In the genomic region with DNA sequence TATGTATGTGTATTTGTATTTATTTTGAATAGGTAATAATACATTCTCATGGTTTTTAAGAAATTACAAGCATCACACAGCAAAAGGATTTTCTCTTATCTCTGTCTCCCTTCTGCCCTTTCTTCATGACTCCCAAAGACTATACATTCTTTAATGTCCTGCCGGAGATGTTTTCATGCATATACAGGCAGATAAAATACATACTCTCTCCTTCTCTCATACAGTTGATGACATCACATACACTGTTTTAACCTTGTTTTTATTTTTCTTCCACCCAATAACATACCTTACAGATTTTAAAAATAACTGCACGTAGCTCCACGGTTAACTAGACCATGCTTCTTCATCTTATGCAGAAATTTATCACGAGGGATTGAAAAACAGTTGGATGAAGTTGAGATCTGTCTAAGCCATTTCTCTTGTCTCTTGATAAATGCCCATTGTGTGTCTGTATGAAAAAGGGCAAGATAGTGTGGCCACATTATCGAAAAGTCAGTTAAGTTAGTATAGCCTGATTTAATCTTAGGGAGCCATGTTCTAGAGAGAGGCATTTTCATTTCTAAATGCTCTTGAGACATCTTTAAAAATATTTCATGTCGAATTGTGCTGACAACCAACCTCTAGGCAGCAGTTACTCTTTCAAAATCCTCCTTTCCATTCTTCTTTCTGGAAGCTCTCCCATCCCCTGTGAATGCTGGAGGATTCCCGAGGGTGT, we compare ENCODE assay signal across 17 cellular contexts.
DNase-seq lines count a peak whose midpoint lies in the region; ATAC-seq, FAIRE-seq and TF ChIP-seq lines count a peak whose summit lies in the region.
"Had no signal": no experiment of that assay in that cellular context is flagged by ENCODE, and none has a peak within 500 bp of the region (broad histone marks: within the 10 kb centered on the region; RNA-seq: fewer than 3 reads in every experiment).

No MANE protein-coding gene starts in this region.

- H3K27me3 Mint-ChIP-seq in stimulated activated naive B cell treated with anti-CD40 and anti-IgM and Interleukin-4, amounts not matched to agents 10 μg/mL and 1 μg/mL and 100 μg/mL, for 72 hours = peaks cover 5 to 10% of the 10 kb centered on the region in 2 donors

- H3K9me3 ChIP-seq in HepG2 (ENCODE audit: low read length) (no peaks in the 10 kb centered on the region), right lobe of liver (no peaks in the 10 kb centered on the region), K562 (replicated peaks; ENCODE audit: control insufficient read depth, insufficient read depth, low read depth, low read length) (no peaks in the 10 kb centered on the region)
- H3K9me3 ChIP-seq: BLaER1 had no signal

- peak overlapping the region; percentile 62 for H3K27ac Mint-ChIP-seq in stimulated activated naive B cell treated with anti-CD40 and anti-IgM and Interleukin-4, amounts not matched to agents 10 μg/mL and 1 μg/mL and 100 μg/mL, for 72 hours
- H3K27ac Mint-ChIP-seq: CD14-positive monocyte; CD4-positive, alpha-beta memory T cell had no signal

- no peaks in the 10 kb centered on the region for H3K9me1 ChIP-seq in K562 (ENCODE audit: control insufficient read depth, insufficient read depth, low read length)

- H3K36me3 Mint-ChIP-seq in stimulated activated naive B cell treated with anti-CD40 and anti-IgM and Interleukin-4, amounts not matched to agents 10 μg/mL and 1 μg/mL and 100 μg/mL, for 72 hours = no peaks in the 10 kb centered on the region
- H3K36me3 Mint-ChIP-seq: CD14-positive monocyte; CD4-positive, alpha-beta memory T cell had no signal

- 10% methylated on average over 7 of the region's 7 CpGs for WGBS in HepG2 (ENCODE audit: low lambda C conversion rate)
- 33% methylated on average over 7 of the region's 7 CpGs for WGBS in right lobe of liver (ENCODE audit: insufficient coverage, low coverage, low lambda C conversion rate, missing lambda C conversion rate)
- 4% methylated on average over 7 of the region's 7 CpGs for WGBS in K562 (ENCODE audit: insufficient coverage, low coverage, missing lambda C conversion rate)

- H3K36me3 ChIP-seq in HepG2 (replicated peaks in 1 of 2; ENCODE audit: control insufficient read depth in 1 of 2, insufficient read depth in 2 of 2, low read length in 2 of 2) = no peaks in the 10 kb centered on the region
- H3K36me3 ChIP-seq in right lobe of liver = no peaks in the 10 kb centered on the region
- H3K36me3 ChIP-seq in K562 (ENCODE audit: control insufficient read depth, insufficient read depth, low read length) = no peaks in the 10 kb centered on the region
- H3K36me3 ChIP-seq: BLaER1 had no signal

- no peaks in the 10 kb centered on the region for H3K9me3 Mint-ChIP-seq in stimulated activated naive B cell treated with anti-CD40 and anti-IgM and Interleukin-4, amounts not matched to agents 10 μg/mL and 1 μg/mL and 100 μg/mL, for 72 hours
- H3K9me3 Mint-ChIP-seq: CD4-positive, alpha-beta memory T cell; H9 had no signal

- no peak for ATAC-seq in HepG2
- ATAC-seq in right lobe of liver = no peak
- ATAC-seq in K562 = peak; percentile 46
- ATAC-seq in stimulated activated naive B cell treated with anti-CD40 and anti-IgM and Interleukin-4, amounts not matched to agents 10 μg/mL and 1 μg/mL and 100 μg/mL, for 72 hours (replicated peaks) = no peak
- ATAC-seq: GM12878 had no signal

- no peak overlapping the region for H3K4me3 Mint-ChIP-seq in stimulated activated naive B cell treated with anti-CD40 and anti-IgM and Interleukin-4, amounts not matched to agents 10 μg/mL and 1 μg/mL and 100 μg/mL, for 72 hours
- H3K4me3 Mint-ChIP-seq: CD4-positive, alpha-beta memory T cell; H9 had no signal

- POLR2A ChIA-PET in HepG2 (lab: Yijun Ruan, JAX) (no interaction called here), K562 (lab: Yijun Ruan, JAX) (interaction anchor here (1.0 to 1.4 kb wide), 2 partner anchors 8 to 175 kb away, joined by 3 to 9 read pairs; no protein-coding TSS in a partner anchor)

- H4K20me1 ChIP-seq in HepG2 (ENCODE audit: insufficient read depth, low read length) (no peaks in the 10 kb centered on the region), K562 (replicated peaks; ENCODE audit: control insufficient read depth, insufficient read depth, low read length) (no peaks in the 10 kb centered on the region)
- H4K20me1 ChIP-seq: BLaER1 had no signal

- TF ChIP-seq POLR2A in HepG2 (IDR thresholded peaks at IDR 0.05; ENCODE audit: insufficient read depth in 1 of 2, low read depth in 2 of 2, low read length in 2 of 2) = no peak
- TF ChIP-seq POLR2A in right lobe of liver (IDR thresholded peaks at IDR 0.05) = no peak
- TF ChIP-seq POLR2A in K562 (conservative IDR thresholded peaks at IDR 0.05) = no peak

- H3K79me2 ChIP-seq in HepG2 (ENCODE audit: insufficient read depth, low read length) (no peaks in the 10 kb centered on the region), K562 (ENCODE audit: control insufficient read depth, insufficient read depth, low read length) (no peaks in the 10 kb centered on the region)

- TF ChIP-seq CTCF in HepG2 (CRISPR knock-in tag; IDR thresholded peaks at IDR 0.05) (no peak), right lobe of liver (IDR thresholded peaks at IDR 0.05) (no peak), K562 (IDR thresholded peaks at IDR 0.05 in 2 of 3, conservative IDR thresholded peaks at IDR 0.05 in 1 of 3; ENCODE audit: insufficient read depth in 2 of 3, low read depth in 1 of 3, low read length in 3 of 3) (no peak)

- intact Hi-C loops in HepG2 (cut with micrococcal nuclease; ENCODE audit: unreplicated experiment) = no loop called here
- intact Hi-C loops in right lobe of liver (cut with DNase I) = no loop called here
- intact Hi-C loops in K562 (cut with micrococcal nuclease) = no loop called here

- peaks cover 9 to 15% of the 10 kb centered on the region in 2 donors for H3K4me1 Mint-ChIP-seq in stimulated activated naive B cell treated with anti-CD40 and anti-IgM and Interleukin-4, amounts not matched to agents 10 μg/mL and 1 μg/mL and 100 μg/mL, for 72 hours
- H3K4me1 Mint-ChIP-seq: CD4-positive, alpha-beta memory T cell; H9 had no signal

- no peak overlapping the region for H3K4me2 ChIP-seq in HepG2 (ENCODE audit: low read depth, low read length)
- peak overlapping the region; percentile 71 for H3K4me2 ChIP-seq in K562 (ENCODE audit: insufficient read depth, low read length)
- H3K4me2 ChIP-seq: BLaER1 had no signal

- no peak overlapping the region for H3K27ac ChIP-seq in HepG2 (ENCODE audit: extremely low read length, insufficient read depth, low read length)
- H3K27ac ChIP-seq in right lobe of liver = no peak overlapping the region
- H3K27ac ChIP-seq in K562 (ENCODE audit: extremely low read depth, low read depth, low read length) = peak overlapping the region; percentile 75
- H3K27ac ChIP-seq: BLaER1 had no signal

- FAIRE-seq in HepG2 (lab: Jason Lieb, UNC) (no peak), K562 (lab: Jason Lieb, UNC) (no peak)
- FAIRE-seq: GM12878, H1 had no signal

- TF ChIP-seq EP300 in HepG2 (IDR thresholded peaks at IDR 0.05; ENCODE audit: low read depth in 2 of 2, low read length in 2 of 2) = no peak
- TF ChIP-seq EP300 in HepG2 (CRISPR knock-in tag; IDR thresholded peaks at IDR 0.05; ENCODE audit: borderline replicate concordance) = no peak
- peak; percentile 24; the same call in 1 of the 2 replicates for TF ChIP-seq EP300 in K562 (IDR thresholded peaks at IDR 0.05; ENCODE audit: low read length)

- no peaks in the 10 kb centered on the region for H3K27me3 ChIP-seq in HepG2 (ENCODE audit: control insufficient read depth in 1 of 2, insufficient read depth in 2 of 2, low read length in 2 of 2)
- H3K27me3 ChIP-seq in right lobe of liver = no peaks in the 10 kb centered on the region
- H3K27me3 ChIP-seq in K562 (ENCODE audit: control insufficient read depth in 2 of 2, insufficient read depth in 2 of 2, low read length in 2 of 2) = no peaks in the 10 kb centered on the region
- H3K27me3 ChIP-seq: BLaER1 had no signal

- CTCF ChIA-PET in HepG2 (lab: Yijun Ruan, JAX; ENCODE audit: low intra/inter-chr PET ratio, low total read pairs) (no interaction called here), K562 (lab: Yijun Ruan, JAX; ENCODE audit: low intra/inter-chr PET ratio) (no interaction called here)

- BruUV-seq in HepG2 (replicated peaks; lab: Mats Ljungman, UMichigan) (no TSS peak), K562 (replicated peaks; lab: Mats Ljungman, UMichigan) (no TSS peak)

- TF ChIP-seq RAD21 in HepG2 (CRISPR knock-in tag; IDR thresholded peaks at IDR 0.05) (no peak), K562 (CRISPR knock-in tag; conservative IDR thresholded peaks at IDR 0.05 in 1 of 2, IDR thresholded peaks at IDR 0.05 in 1 of 2) (no peak; a peak in 1 of 4 replicates)

- H3K4me1 ChIP-seq in HepG2 (ENCODE audit: insufficient read depth, low read length) (no peaks in the 10 kb centered on the region), right lobe of liver (no peaks in the 10 kb centered on the region), K562 (replicated peaks in 1 of 2; ENCODE audit: control insufficient read depth in 2 of 2, insufficient read depth in 2 of 2, low read length in 2 of 2) (peaks cover 0 to 42% of the 10 kb centered on the region in 2 experiments)

- DNase-seq in HepG2 (ENCODE audit: low spot score) = no peak
- no peak for DNase-seq in right lobe of liver
- DNase-seq in OCI-M1 (lab: John Stamatoyannopoulos, UW) = peak; percentile 77
- DNase-seq in K562 (ENCODE audit: extremely low read depth in 1 of 4, low spot score in 3 of 4) = peak; percentile 37 to 50 (median 44)
- no peak for DNase-seq in stimulated activated naive B cell treated with anti-CD40 and anti-IgM and Interleukin-4, amounts not matched to agents 10 μg/mL and 1 μg/mL and 100 μg/mL, for 72 hours
- no peak for DNase-seq in KG1 (lab: John Stamatoyannopoulos, UW)
- no peak for DNase-seq in stimulated activated CD8-positive, alpha-beta memory T cell treated with anti-CD3 and anti-CD28 coated beads, Interleukin-4, amount 100 ng/mL, for 48 hours
- DNase-seq in activated CD4-positive, alpha-beta T cell treated with anti-CD3 and anti-CD28 coated beads, Interleukin-2, amount 50 U/mL, for 1 hour = no peak
- DNase-seq: 8988T; CD4-positive, alpha-beta memory T cell; DMS79 treated with DMSO at 0.1 percent for 48 hours; H9; IMR-90 had no signal

- in situ Hi-C loops in HepG2 (cut with HindIII; ENCODE audit: extremely low pct_ligation_motif_present, low pct_unique_long_range_greater_than_20kb) = no loop called here
- in situ Hi-C loops in K562 (cut with MboI) = no loop called here

- H3K9ac ChIP-seq in HepG2 (ENCODE audit: insufficient read depth, low read depth, low read length) = no peak overlapping the region
- H3K9ac ChIP-seq in K562 (ENCODE audit: insufficient read depth in 1 of 2, low read depth in 2 of 2, low read length in 2 of 2) = peak overlapping the region in 1 of 2 experiments; percentile 47; a peak in 2 of 4 replicates
- H3K9ac ChIP-seq: BLaER1 had no signal

- no peak overlapping the region for H2AFZ ChIP-seq in HepG2 (ENCODE audit: low read length)
- peak overlapping the region; percentile 89 for H2AFZ ChIP-seq in K562 (ENCODE audit: low read depth, low read length)

- H3K4me3 ChIP-seq in HepG2 (replicated peaks in 1 of 3; ENCODE audit: insufficient read depth in 1 of 3, low read depth in 2 of 3, low read length in 3 of 3) (no peak overlapping the region), right lobe of liver (no peak overlapping the region), K562 (no peak overlapping the region)
- H3K4me3 ChIP-seq: BLaER1, GM12878 had no signal

TF ChIP-seq in HepG2, 621 proteins besides CTCF, POLR2A, EP300 and RAD21 (continues in another document):
- no peak for TF ChIP-seq ZNF768 (CRISPR knock-in tag; IDR thresholded peaks at IDR 0.05)

TF ChIP-seq in K562, 482 proteins besides CTCF, POLR2A, EP300 and RAD21 (continues in another document):
- TF ChIP-seq ZNF780A (CRISPR knock-in tag; IDR thresholded peaks at IDR 0.05) = no peak

Comparison
In these comparisons a context has a peak if more than half of its experiments do, and no peak if none do; other contexts are left out.
1. DNase-seq: peak in OCI-M1 (single experiment) and K562 (4 of 4); none in HepG2 (single experiment), right lobe of liver (0 of 3), stimulated activated naive B cell treated with anti-CD40 and anti-IgM and Interleukin-4, amounts not matched to agents 10 μg/mL and 1 μg/mL and 100 μg/mL, for 72 hours (single experiment), KG1 (single experiment), stimulated activated CD8-positive, alpha-beta memory T cell treated with anti-CD3 and anti-CD28 coated beads, Interleukin-4, amount 100 ng/mL, for 48 hours (single experiment) and activated CD4-positive, alpha-beta T cell treated with anti-CD3 and anti-CD28 coated beads, Interleukin-2, amount 50 U/mL, for 1 hour (single experiment).
2. Of the 241 proteins assayed by ChIP-seq in both HepG2 and K562: peak only in HepG2: none; only in K562: ADNP, ARID3A, DPF2, ELF1, EP300, FOSL1 and 9 more; in both: none; in neither: 219; mixed calls (peak in some experiments, not most) for 7.